Comparison of ENCODE assay signal across 16 cellular contexts in the genomic region with DNA sequence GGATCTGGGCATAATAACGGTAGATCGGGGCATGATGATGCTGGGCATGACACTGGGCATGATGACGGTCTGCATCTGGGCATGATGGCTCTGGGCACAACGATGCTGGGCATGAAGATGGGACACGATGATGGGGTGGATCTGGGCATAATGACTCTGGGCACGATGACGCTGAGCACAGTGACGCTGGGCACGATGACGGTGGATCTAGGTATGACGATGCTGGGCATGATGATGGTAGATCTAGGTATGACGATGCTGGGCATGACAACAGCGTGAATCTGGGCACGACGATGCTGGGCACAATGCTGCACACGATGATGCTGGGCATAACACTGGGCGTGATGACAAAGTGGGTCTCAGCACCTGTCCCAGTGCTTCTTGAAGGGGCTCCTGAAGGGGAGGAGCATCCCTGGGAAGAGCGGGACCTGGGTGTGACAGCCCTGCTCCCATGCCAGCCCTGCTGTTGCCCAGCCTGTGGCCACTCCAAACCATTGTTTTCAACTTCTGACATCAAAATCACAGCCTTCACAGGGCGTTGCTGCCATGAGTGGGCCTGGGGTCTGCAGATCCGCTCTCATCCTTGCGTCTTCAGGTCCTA. TPM values are rescaled to one million over a fixed set of nuclear protein-coding genes. Genes with fewer than 3 reads are reported as not detected.
DNase-seq lines count a peak whose midpoint lies in the region; ATAC-seq and TF ChIP-seq lines count a peak whose summit lies in the region.
"Had no signal": no experiment of that assay in that cellular context is flagged by ENCODE, and none has a peak within 500 bp of the region (broad histone marks: within the 10 kb centered on the region; RNA-seq: fewer than 3 reads in every experiment).

No MANE protein-coding gene starts in this region.

- no peaks in the 10 kb centered on the region for H3K9me3 ChIP-seq in RWPE2 (ENCODE audit: severe bottlenecking)
- H3K9me3 ChIP-seq in osteoblast (ENCODE audit: low read depth, low read length), result no peaks in the 10 kb centered on the region
- H3K9me3 ChIP-seq in tibial artery, result peaks cover 0 to 10% (median 0%) of the 10 kb centered on the region in 3 donors
- H3K9me3 ChIP-seq in SJCRH30 (replicated peaks), result no peaks in the 10 kb centered on the region
- H3K9me3 ChIP-seq: Caco-2 had no signal

- DNase-seq in activated naive CD8-positive, alpha-beta T cell treated with anti-CD3 and anti-CD28 coated beads, Interleukin-2, amount 10 ng/mL, durations not matched to agents 7 days and 5 days, result peak; percentile 15
- DNase-seq in activated naive CD8-positive, alpha-beta T cell treated with anti-CD3 and anti-CD28 coated beads, Interleukin-2, amount 50 U/mL, for 24 hours, result no peak
- DNase-seq in RWPE2 (ENCODE audit: low spot score) (peak; percentile 17), osteoblast (ENCODE audit: insufficient read length, low spot score, missing footprints) (peak; percentile 38), tibial artery (peak; percentile 15 to 49), GM10248 (ENCODE audit: extremely low spot score) (no peak), GF-D8 (lab: John Stamatoyannopoulos, UW) (no peak), SJCRH30 (no peak)
- DNase-seq: MV-4-11, NCI-H146, NCI-H226, NCI-H526 had no signal

- H3K36me3 Mint-ChIP-seq in activated naive CD8-positive, alpha-beta T cell treated with anti-CD3 and anti-CD28 coated beads, Interleukin-2, amount 10 ng/mL, durations not matched to agents 7 days and 5 days, result no peaks in the 10 kb centered on the region
- no peaks in the 10 kb centered on the region for H3K36me3 Mint-ChIP-seq in activated naive CD8-positive, alpha-beta T cell treated with anti-CD3 and anti-CD28 coated beads, Interleukin-2, amount 50 U/mL, for 24 hours (ENCODE audit: low read depth)
- H3K36me3 Mint-ChIP-seq: IgD-negative memory B cell had no signal

- no peak overlapping the region for H3K4me3 Mint-ChIP-seq in activated naive CD8-positive, alpha-beta T cell treated with anti-CD3 and anti-CD28 coated beads, Interleukin-2, amount 10 ng/mL, durations not matched to agents 7 days and 5 days
- H3K4me3 Mint-ChIP-seq in activated naive CD8-positive, alpha-beta T cell treated with anti-CD3 and anti-CD28 coated beads, Interleukin-2, amount 50 U/mL, for 24 hours, result no peak overlapping the region
- H3K4me3 Mint-ChIP-seq: IgD-negative memory B cell had no signal

- H3K4me1 ChIP-seq in RWPE2 (ENCODE audit: insufficient read depth, poor library complexity, severe bottlenecking) (no peaks in the 10 kb centered on the region), osteoblast (ENCODE audit: insufficient read depth, low read length) (no peaks in the 10 kb centered on the region), tibial artery (no peaks in the 10 kb centered on the region), SJCRH30 (no peaks in the 10 kb centered on the region)
- H3K4me1 ChIP-seq: Caco-2 had no signal

- H3K27ac ChIP-seq in RWPE2 (ENCODE audit: poor library complexity, severe bottlenecking) (no peak overlapping the region), osteoblast (ENCODE audit: low read depth, low read length) (no peak overlapping the region), tibial artery (no peak overlapping the region), SJCRH30 (no peak overlapping the region)

- no peaks in the 10 kb centered on the region for H3K9me3 Mint-ChIP-seq in activated naive CD8-positive, alpha-beta T cell treated with anti-CD3 and anti-CD28 coated beads, Interleukin-2, amount 10 ng/mL, durations not matched to agents 7 days and 5 days
- no peaks in the 10 kb centered on the region for H3K9me3 Mint-ChIP-seq in activated naive CD8-positive, alpha-beta T cell treated with anti-CD3 and anti-CD28 coated beads, Interleukin-2, amount 50 U/mL, for 24 hours
- H3K9me3 Mint-ChIP-seq: IgD-negative memory B cell had no signal

- no peak for ATAC-seq in activated naive CD8-positive, alpha-beta T cell treated with anti-CD3 and anti-CD28 coated beads, Interleukin-2, amount 10 ng/mL, durations not matched to agents 7 days and 5 days (ENCODE audit: low read depth)
- ATAC-seq in activated naive CD8-positive, alpha-beta T cell treated with anti-CD3 and anti-CD28 coated beads, Interleukin-2, amount 50 U/mL, for 24 hours, result no peak
- ATAC-seq in RWPE2 (ENCODE audit: low read depth), result no peak

- intact Hi-C loops in tibial artery (cut with DNase I; ENCODE audit: low total_unique reads), result no loop called here

- CTCF ChIA-PET in GM10248 (lab: Yijun Ruan, JAX), result interaction anchor here (1.5 kb wide), 1 partner anchor 47 kb away, joined by 3 read pairs; no protein-coding TSS in a partner anchor

- no peak overlapping the region for H3K27ac Mint-ChIP-seq in activated naive CD8-positive, alpha-beta T cell treated with anti-CD3 and anti-CD28 coated beads, Interleukin-2, amount 10 ng/mL, durations not matched to agents 7 days and 5 days
- no peak overlapping the region for H3K27ac Mint-ChIP-seq in activated naive CD8-positive, alpha-beta T cell treated with anti-CD3 and anti-CD28 coated beads, Interleukin-2, amount 50 U/mL, for 24 hours
- H3K27ac Mint-ChIP-seq: IgD-negative memory B cell had no signal

- no peaks in the 10 kb centered on the region for H3K4me1 Mint-ChIP-seq in activated naive CD8-positive, alpha-beta T cell treated with anti-CD3 and anti-CD28 coated beads, Interleukin-2, amount 10 ng/mL, durations not matched to agents 7 days and 5 days
- H3K4me1 Mint-ChIP-seq in activated naive CD8-positive, alpha-beta T cell treated with anti-CD3 and anti-CD28 coated beads, Interleukin-2, amount 50 U/mL, for 24 hours, result no peaks in the 10 kb centered on the region
- H3K4me1 Mint-ChIP-seq: IgD-negative memory B cell had no signal

- no peaks in the 10 kb centered on the region for H4K20me1 ChIP-seq in osteoblast (ENCODE audit: insufficient read depth, low read length)

- no peak for TF ChIP-seq CTCF in RWPE2 (IDR thresholded peaks at IDR 0.05; ENCODE audit: poor library complexity, severe bottlenecking)
- no peak for TF ChIP-seq CTCF in osteoblast (IDR thresholded peaks at IDR 0.05; ENCODE audit: extremely low read depth, low read depth, low read length)
- TF ChIP-seq CTCF in tibial artery (IDR thresholded peaks at IDR 0.05), result no peak
- TF ChIP-seq CTCF in GM10248 (IDR thresholded peaks at IDR 0.05; ENCODE audit: control extremely low read depth, extremely low read depth, low read depth, missing control alignments), result no peak

- no peaks in the 10 kb centered on the region for H3K27me3 Mint-ChIP-seq in activated naive CD8-positive, alpha-beta T cell treated with anti-CD3 and anti-CD28 coated beads, Interleukin-2, amount 10 ng/mL, durations not matched to agents 7 days and 5 days
- no peaks in the 10 kb centered on the region for H3K27me3 Mint-ChIP-seq in activated naive CD8-positive, alpha-beta T cell treated with anti-CD3 and anti-CD28 coated beads, Interleukin-2, amount 50 U/mL, for 24 hours

- no peaks in the 10 kb centered on the region for H3K79me2 ChIP-seq in osteoblast (ENCODE audit: insufficient read depth, low read length)

- no peak overlapping the region for H3K4me3 ChIP-seq in RWPE2 (ENCODE audit: severe bottlenecking)
- no peak overlapping the region for H3K4me3 ChIP-seq in osteoblast (ENCODE audit: insufficient read depth, low read length)
- no peak overlapping the region for H3K4me3 ChIP-seq in tibial artery
- H3K4me3 ChIP-seq in SJCRH30, result no peak overlapping the region

- POLR2A ChIA-PET in activated naive CD8-positive, alpha-beta T cell treated with anti-CD3 and anti-CD28 coated beads, Interleukin-2, amount 10 ng/mL, durations not matched to agents 7 days and 5 days (lab: Charles Lee), result no interaction called here
- POLR2A ChIA-PET in GM10248 (lab: Yijun Ruan, JAX), result no interaction called here

- no peak overlapping the region for H3K4me2 ChIP-seq in osteoblast (ENCODE audit: insufficient read depth, low read length)

- H3K27me3 ChIP-seq in RWPE2 (ENCODE audit: insufficient read depth, poor library complexity, severe bottlenecking) (no peaks in the 10 kb centered on the region), osteoblast (ENCODE audit: insufficient read depth, low read length) (no peaks in the 10 kb centered on the region), tibial artery (no peaks in the 10 kb centered on the region), SJCRH30 (no peaks in the 10 kb centered on the region)

- no peak overlapping the region for H2AFZ ChIP-seq in osteoblast (ENCODE audit: low read length)

- no peaks in the 10 kb centered on the region for H3K36me3 ChIP-seq in RWPE2 (ENCODE audit: low read depth)
- no peaks in the 10 kb centered on the region for H3K36me3 ChIP-seq in osteoblast (ENCODE audit: insufficient read depth, low read length)
- no peaks in the 10 kb centered on the region for H3K36me3 ChIP-seq in tibial artery
- no peaks in the 10 kb centered on the region for H3K36me3 ChIP-seq in SJCRH30

RNA-seq across cellular contexts. Expression of gene ALLC, which starts 30.4 kb away (rescaled TPM):
- total RNA-seq in activated naive CD8-positive, alpha-beta T cell treated with anti-CD3 and anti-CD28 coated beads, Interleukin-2, amount 10 ng/mL, durations not matched to agents 7 days and 5 days, result not detected
- not detected in 2 replicates for total RNA-seq in osteoblast
- total RNA-seq in SJCRH30 (2014; rRNA removed; shearing (Covaris generic)), result not detected in 2 replicates
- total RNA-seq: A673, Caco-2, OCI-LY7 had no signal

RNA-seq across cellular contexts. Expression of gene COLEC11, which starts 32.7 kb away (rescaled TPM):
- total RNA-seq in activated naive CD8-positive, alpha-beta T cell treated with anti-CD3 and anti-CD28 coated beads, Interleukin-2, amount 10 ng/mL, durations not matched to agents 7 days and 5 days, result under 1 TPM; 0.39 to 0.77 TPM
- under 0.01 and 0.36 TPM in 2 replicates for total RNA-seq in osteoblast
- 0.20 and 0.51 TPM in 2 replicates for total RNA-seq in SJCRH30 (2014; rRNA removed; shearing (Covaris generic))
- total RNA-seq: Caco-2 had no signal

RNA-seq across cellular contexts. Expression of gene RPS7, which starts 52.5 kb away (rescaled TPM):
- total RNA-seq in activated naive CD8-positive, alpha-beta T cell treated with anti-CD3 and anti-CD28 coated beads, Interleukin-2, amount 10 ng/mL, durations not matched to agents 7 days and 5 days, result 1,000 to 10,000 TPM; 1,215 to 1,237 TPM
- total RNA-seq in osteoblast, result 1,101 and 1,268 TPM in 2 replicates
- total RNA-seq in SJCRH30 (2014; rRNA removed; shearing (Covaris generic)), result 3,864 and 4,028 TPM in 2 replicates

Comparison
In these comparisons a context has a peak if more than half of its experiments do, and no peak if none do; other contexts are left out.
1. DNase-seq: peak in activated naive CD8-positive, alpha-beta T cell treated with anti-CD3 and anti-CD28 coated beads, Interleukin-2, amount 10 ng/mL, durations not matched to agents 7 days and 5 days (single experiment), RWPE2 (single experiment), osteoblast (single experiment) and tibial artery (2 of 2); none in activated naive CD8-positive, alpha-beta T cell treated with anti-CD3 and anti-CD28 coated beads, Interleukin-2, amount 50 U/mL, for 24 hours (single experiment), GM10248 (single experiment), GF-D8 (single experiment) and SJCRH30 (0 of 2).